Comparison of ENCODE assay signal across 19 cellular contexts in genomic region chr3:172143739-172144497, GRCh38.
DNase-seq lines count a peak whose midpoint lies in the region; FAIRE-seq and TF ChIP-seq lines count a peak whose summit lies in the region.
"Had no signal": no experiment of that assay in that cellular context is flagged by ENCODE, and none has a peak within 500 bp of the region (broad histone marks: within the 10 kb centered on the region; RNA-seq: fewer than 3 reads in every experiment).

No MANE protein-coding gene starts in this region.

- H3K9me3 ChIP-seq in GM23248 (ENCODE audit: low read depth) = no peaks in the 10 kb centered on the region
- no peaks in the 10 kb centered on the region for H3K9me3 ChIP-seq in MM.1S (replicated peaks; ENCODE audit: insufficient read depth, low read length)
- no peaks in the 10 kb centered on the region for H3K9me3 ChIP-seq in H1 (ENCODE audit: insufficient read depth in 2 of 2, low read depth in 1 of 2, low read length in 1 of 2)
- H3K9me3 ChIP-seq in Peyer's patch = no peaks in the 10 kb centered on the region
- H3K9me3 ChIP-seq: ovary, SK-N-SH, testis had no signal

- no peaks in the 10 kb centered on the region for H3K9me3 Mint-ChIP-seq in osteocyte (ENCODE audit: unreplicated experiment)
- H3K9me3 Mint-ChIP-seq: activated naive CD4-positive, alpha-beta T cell treated with anti-CD3 and anti-CD28 coated beads for 36 hours had no signal

- H2AK5ac ChIP-seq in H1 (ENCODE audit: low read depth, low read length) = no peak overlapping the region

- H3K9ac ChIP-seq in GM23248 (no peak overlapping the region), MM.1S (ENCODE audit: low read length) (no peak overlapping the region), H1 (replicated peaks in 1 of 4; ENCODE audit: extremely low read depth in 1 of 4, low read depth in 3 of 4, low read length in 3 of 4) (no peak overlapping the region)
- H3K9ac ChIP-seq: SK-N-SH had no signal

- no peak for TF ChIP-seq RAD21 in H1 (IDR thresholded peaks at IDR 0.05 in 1 of 2, conservative IDR thresholded peaks at IDR 0.05 in 1 of 2; ENCODE audit: low read depth in 2 of 2, low read length in 2 of 2)

- 88% methylated on average over 14 of the region's 14 CpGs for WGBS in GM23248 (ENCODE audit: low coverage in 1 of 2, low lambda C conversion rate in 2 of 2, missing lambda C conversion rate in 2 of 2), 2 experiments
- WGBS in H1 (ENCODE audit: extremely low coverage in 1 of 2, insufficient coverage in 1 of 2, insufficient read length in 1 of 2, insufficient replicate concordance in 2 of 2, low coverage in 1 of 2, low lambda C conversion rate in 2 of 2, missing lambda C conversion rate in 1 of 2), 2 experiments = 91% methylated on average over 14 of the region's 14 CpGs; no CpG with 5 or more reads in 1 of the 2 experiments

- no peak for DNase-seq in GM23248
- DNase-seq in MM.1S = no peak
- no peak for DNase-seq in H1 (ENCODE audit: low read depth in 1 of 2, low spot score in 2 of 2)
- no peak for DNase-seq in osteocyte (ENCODE audit: extremely low spot score, unreplicated experiment)
- no peak for DNase-seq in COR-L47 (lab: John Stamatoyannopoulos, UW)
- no peak for DNase-seq in Peyer's patch
- no peak for DNase-seq in NCI-H1417 treated with DMSO at 0.1 percent for 48 hours (lab: John Stamatoyannopoulos, UW)
- DNase-seq: activated CD4-positive, alpha-beta T cell treated with anti-CD3 and anti-CD28 coated beads, Interleukin-2, amount 50 U/mL, for 48 hours; activated naive CD4-positive, alpha-beta T cell treated with anti-CD3 and anti-CD28 coated beads for 36 hours; activated T-cell treated with anti-CD3 and anti-CD28 coated beads, Interleukin-2, amount 50 U/mL, for 1 hour; amniotic stem cell; DMS79 treated with DMSO at 0.1 percent for 48 hours; glutamatergic neuron; NCI-H1105; NCI-H2081 treated with DMSO at 0.1 percent for 48 hours; ovary; SK-N-SH; testis had no signal

- no peak overlapping the region for H2BK5ac ChIP-seq in H1 (ENCODE audit: low read depth, low read length)

- H3K4me3 ChIP-seq in GM23248 = no peak overlapping the region
- H3K4me3 ChIP-seq in MM.1S (ENCODE audit: low read length) = no peak overlapping the region
- no peak overlapping the region for H3K4me3 ChIP-seq in H1 (ENCODE audit: extremely low read depth in 1 of 4, insufficient read depth in 2 of 4, low read depth in 3 of 4, low read length in 4 of 4)
- no peak overlapping the region for H3K4me3 ChIP-seq in Peyer's patch
- H3K4me3 ChIP-seq: ovary, testis had no signal

- TF ChIP-seq POLR2A in H1 (IDR thresholded peaks at IDR 0.05; ENCODE audit: control extremely low read depth in 1 of 2, low read depth in 2 of 2, low read length in 2 of 2) (no peak), Peyer's patch (IDR thresholded peaks at IDR 0.05) (no peak)

- no peak overlapping the region for H3K23ac ChIP-seq in H1 (ENCODE audit: insufficient read length)

- H4K91ac ChIP-seq in H1 (replicated peaks; ENCODE audit: insufficient read length, low read length) = no peak overlapping the region

- H3K27me3 ChIP-seq in GM23248 (replicated peaks; ENCODE audit: insufficient read depth) (no peaks in the 10 kb centered on the region), MM.1S (replicated peaks; ENCODE audit: insufficient read depth, low read length) (no peaks in the 10 kb centered on the region), H1 (replicated peaks in 1 of 4; ENCODE audit: control insufficient read depth in 3 of 4, extremely low read depth in 1 of 4, insufficient read depth in 3 of 4, low read length in 3 of 4) (no peaks in the 10 kb centered on the region), Peyer's patch (no peaks in the 10 kb centered on the region)
- H3K27me3 ChIP-seq: ovary, testis had no signal

- TF ChIP-seq CTCF in MM.1S (IDR thresholded peaks at IDR 0.05; ENCODE audit: low read length) (no peak), H1 (IDR thresholded peaks at IDR 0.05; ENCODE audit: control extremely low read depth in 1 of 3, insufficient read depth in 1 of 3, low read depth in 1 of 3, low read length in 3 of 3) (no peak), osteocyte (IDR thresholded peaks at IDR 0.05) (no peak), Peyer's patch (IDR thresholded peaks at IDR 0.05) (no peak)

- no peaks in the 10 kb centered on the region for H3K27me3 Mint-ChIP-seq in osteocyte (ENCODE audit: unreplicated experiment)

- H3K27ac Mint-ChIP-seq in osteocyte (ENCODE audit: unreplicated experiment) = peak overlapping the region; percentile 25
- H3K27ac Mint-ChIP-seq: activated naive CD4-positive, alpha-beta T cell treated with anti-CD3 and anti-CD28 coated beads for 36 hours had no signal

- H3K36me3 Mint-ChIP-seq in osteocyte (ENCODE audit: unreplicated experiment) = peaks cover 26% of the 10 kb centered on the region

- H3K4me1 ChIP-seq in GM23248 (ENCODE audit: insufficient read depth) = peaks cover 53% of the 10 kb centered on the region
- peaks cover 68% of the 10 kb centered on the region for H3K4me1 ChIP-seq in MM.1S (ENCODE audit: low read length)
- H3K4me1 ChIP-seq in H1 (replicated peaks in 1 of 4; ENCODE audit: control insufficient read depth in 3 of 4, insufficient read depth in 4 of 4, low read length in 3 of 4) = peaks cover 2 to 23% (median 18%) of the 10 kb centered on the region in 4 experiments; a peak in 6 of 7 replicates
- peaks cover 0 to 43% (median 4%) of the 10 kb centered on the region in 4 donors for H3K4me1 ChIP-seq in Peyer's patch

- H3K79me1 ChIP-seq in H1 (ENCODE audit: low read depth, low read length) = no peaks in the 10 kb centered on the region; the same call in 1 of the 2 replicates

- no peak overlapping the region for H3K14ac ChIP-seq in H1 (ENCODE audit: insufficient read length)

- H3K18ac ChIP-seq in H1 (ENCODE audit: extremely low read depth, low read length) = 0 out of 2 replicates have a peak overlapping the region, but pooled peaks have one; percentile 42

- H3K23me2 ChIP-seq in H1 (ENCODE audit: low read depth, low read length) = no peaks in the 10 kb centered on the region; the same call in 1 of the 2 replicates

- 0 out of 2 replicates have a peak, but pooled peaks cover 3% of the 10 kb centered on the region for H3K36me3 ChIP-seq in GM23248 (ENCODE audit: low read depth)
- 0 out of 2 replicates have a peak, but pooled peaks cover 2% of the 10 kb centered on the region for H3K36me3 ChIP-seq in MM.1S (replicated peaks; ENCODE audit: insufficient read depth, low read length)
- H3K36me3 ChIP-seq in H1 (ENCODE audit: control insufficient read depth in 2 of 4, insufficient read depth in 4 of 4, low read length in 3 of 4) = no peaks in the 10 kb centered on the region
- H3K36me3 ChIP-seq in Peyer's patch = no peaks in the 10 kb centered on the region
- H3K36me3 ChIP-seq: ovary had no signal

- H3K4me3 Mint-ChIP-seq in osteocyte (ENCODE audit: unreplicated experiment) = peak overlapping the region; percentile 14
- H3K4me3 Mint-ChIP-seq: activated naive CD4-positive, alpha-beta T cell treated with anti-CD3 and anti-CD28 coated beads for 36 hours had no signal

- no peak overlapping the region; the same call in 1 of the 2 replicates for H2BK15ac ChIP-seq in H1 (ENCODE audit: low read length)

- no peak overlapping the region for H4K8ac ChIP-seq in H1 (ENCODE audit: extremely low read depth, insufficient read depth, low read length)

- H3F3A ChIP-seq in GM23248 (ENCODE audit: insufficient read depth) (peaks cover 85% of the 10 kb centered on the region), MM.1S (ENCODE audit: insufficient read depth, low read length) (peaks cover 34% of the 10 kb centered on the region)

- no peak for FAIRE-seq in H1 (lab: Jason Lieb, UNC)
- FAIRE-seq: GM12892 had no signal

- H3K4me1 Mint-ChIP-seq in osteocyte (ENCODE audit: unreplicated experiment) = peaks cover 61% of the 10 kb centered on the region

- no peak overlapping the region for H3K4ac ChIP-seq in H1 (replicated peaks; ENCODE audit: insufficient read length, low read depth, low read length)

- H2BK20ac ChIP-seq in H1 (ENCODE audit: low read length) = no peak overlapping the region

- POLR2A ChIA-PET in H1 (lab: Charles Lee; ENCODE audit: partially characterized antibody) = no interaction called here

- H4K20me1 ChIP-seq in GM23248 (ENCODE audit: insufficient read depth) (peaks cover 12% of the 10 kb centered on the region; the same call in 1 of the 2 replicates), MM.1S (ENCODE audit: insufficient read depth, low read length) (no peaks in the 10 kb centered on the region), H1 (replicated peaks in 1 of 2; ENCODE audit: control insufficient read depth in 1 of 2, insufficient read depth in 2 of 2, low read length in 2 of 2) (peaks cover 2% of the 10 kb centered on the region in 2 experiments)

- H3K4me2 ChIP-seq in GM23248 (ENCODE audit: unreplicated experiment) = no peak overlapping the region
- peak overlapping the region; percentile 32; the same call in 1 of the 2 replicates for H3K4me2 ChIP-seq in MM.1S (ENCODE audit: low read depth, low read length)
- no peak overlapping the region for H3K4me2 ChIP-seq in H1 (ENCODE audit: insufficient read depth in 1 of 2, low read depth in 2 of 2, low read length in 2 of 2)
- H3K4me2 ChIP-seq: SK-N-SH had no signal

- no peak overlapping the region for H3K56ac ChIP-seq in H1 (replicated peaks; ENCODE audit: insufficient read length, low read depth, low read length)

- H3K79me2 ChIP-seq in GM23248 (ENCODE audit: insufficient read depth) = peaks cover 99% of the 10 kb centered on the region
- peaks cover 98% of the 10 kb centered on the region for H3K79me2 ChIP-seq in MM.1S (ENCODE audit: low read length)
- H3K79me2 ChIP-seq in H1 (ENCODE audit: control insufficient read depth in 1 of 2, insufficient read depth in 2 of 2, low read length in 2 of 2) = peaks cover 0 to 77% of the 10 kb centered on the region in 2 experiments; a peak in 2 of 4 replicates

- in situ Hi-C loops in GM23248 (cut with MboI) = no loop called here

- no peaks in the 10 kb centered on the region for H3K9me2 ChIP-seq in GM23248 (ENCODE audit: insufficient read depth)
- H3K9me2 ChIP-seq in MM.1S (replicated peaks; ENCODE audit: insufficient read depth, low read length) = no peaks in the 10 kb centered on the region
- H3K9me2 ChIP-seq: SK-N-SH had no signal

- peak overlapping the region; percentile 91; the same call in 1 of the 2 replicates for H3K27ac ChIP-seq in GM23248
- H3K27ac ChIP-seq in MM.1S (ENCODE audit: low read length) = no peak overlapping the region; the same call in 1 of the 2 replicates
- no peak overlapping the region for H3K27ac ChIP-seq in H1 (ENCODE audit: low read depth, low read length)
- H3K27ac ChIP-seq in Peyer's patch = no peak overlapping the region
- H3K27ac ChIP-seq: ovary, testis had no signal

- no peak overlapping the region for H2AFZ ChIP-seq in GM23248
- no peak overlapping the region for H2AFZ ChIP-seq in MM.1S (ENCODE audit: low read length)
- no peak overlapping the region for H2AFZ ChIP-seq in H1 (ENCODE audit: low read length)

- TF ChIP-seq EP300 in H1 (IDR thresholded peaks at IDR 0.05; ENCODE audit: borderline replicate concordance in 1 of 2, low read depth in 2 of 2, low read length in 2 of 2) = no peak

- CTCF ChIA-PET in H1 (lab: Charles Lee; ENCODE audit: partially characterized antibody) = interaction anchor here (0.9 kb wide), 1 partner anchor 24 kb away, joined by 3 read pairs; no protein-coding TSS in a partner anchor

- no peak overlapping the region for H2BK12ac ChIP-seq in H1 (ENCODE audit: low read depth, low read length)

- no peak overlapping the region for H2BK120ac ChIP-seq in H1 (replicated peaks; ENCODE audit: low read depth, low read length)

- H4K5ac ChIP-seq in H1 (ENCODE audit: insufficient read length, low read depth, low read length) = no peak overlapping the region
